8 cellular contexts compared by ENCODE assay signal in the genomic region with DNA sequence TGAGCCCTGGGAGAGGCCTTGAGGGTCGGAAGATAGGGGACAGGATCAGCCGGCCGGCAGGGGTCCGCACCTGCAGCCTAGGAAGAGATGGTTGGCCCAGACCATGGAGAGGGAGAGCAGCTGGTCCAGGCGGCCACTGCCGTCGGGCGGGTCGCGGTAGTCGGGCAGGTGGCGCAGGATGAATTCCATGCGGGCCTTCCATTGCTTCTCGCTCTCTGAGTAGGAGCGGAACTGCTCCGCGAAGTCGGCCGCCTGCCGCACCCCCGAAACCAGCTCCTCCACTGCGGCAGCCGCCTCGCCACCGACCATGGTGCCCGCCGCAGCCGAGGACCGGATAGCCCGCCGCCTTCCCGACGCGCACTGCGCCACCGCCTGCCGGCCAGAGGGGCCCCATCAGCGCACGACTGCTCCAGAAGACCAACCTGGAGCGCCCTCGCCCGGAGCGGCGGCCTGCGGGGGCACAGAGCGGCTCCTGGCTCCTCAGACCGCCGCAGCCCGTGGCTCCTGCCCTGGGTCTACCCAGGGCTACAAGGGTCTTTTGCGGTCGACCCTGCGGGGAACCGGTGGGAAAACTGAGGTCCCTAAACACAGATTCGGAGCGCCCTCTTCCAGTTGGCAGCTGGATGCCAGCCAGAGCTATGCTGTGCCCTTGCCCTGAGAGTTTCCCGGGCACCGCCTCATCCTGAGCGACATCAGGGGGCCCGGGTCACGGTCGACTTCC. TPM values are rescaled to one million over a fixed set of nuclear protein-coding genes. Genes with fewer than 3 reads are reported as not detected.
DNase-seq lines count a peak whose midpoint lies in the region; FAIRE-seq and TF ChIP-seq lines count a peak whose summit lies in the region.

A gene with protein sequence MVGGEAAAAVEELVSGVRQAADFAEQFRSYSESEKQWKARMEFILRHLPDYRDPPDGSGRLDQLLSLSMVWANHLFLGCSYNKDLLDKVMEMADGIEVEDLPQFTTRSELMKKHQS (minus strand): TSS at position 336 of the 721 bp plus-strand sequence. CDS start 27 bp downstream, at position 309.

- peak within 1 kb of the TSS; percentile 89 for H2AFZ ChIP-seq in neural progenitor cell (replicated peaks)

- H3K27ac ChIP-seq in neural progenitor cell: no peak within 1 kb of the TSS

- FAIRE-seq in H54 (lab: Jason Lieb, UNC): no peak

- peaks cover 38% of the 10 kb centered on the region for H3K79me2 ChIP-seq in neural progenitor cell (ENCODE audit: low read depth)

- peak; percentile 87 for TF ChIP-seq POLR2A in H54 (IDR thresholded peaks at IDR 0.05; ENCODE audit: low read depth, low read length)

- H3K36me3 ChIP-seq in neural progenitor cell: no peaks in the 10 kb centered on the region

- peak within 1 kb of the TSS; percentile 66 for H3K9ac ChIP-seq in neural progenitor cell

- peaks cover 5% of the 10 kb centered on the region for H3K27me3 Mint-ChIP-seq in neural progenitor cell (ENCODE audit: insufficient read depth, low read depth)

- H3K36me3 Mint-ChIP-seq in neural progenitor cell: peaks cover 2% of the 10 kb centered on the region

- H4K20me1 ChIP-seq in neural progenitor cell (ENCODE audit: low read depth): no peaks in the 10 kb centered on the region

- H3K9me3 Mint-ChIP-seq in neural progenitor cell: no peaks in the 10 kb centered on the region

- no peaks in the 10 kb centered on the region for H3K27me3 ChIP-seq in neural progenitor cell

- peak within 1 kb of the TSS; percentile 99 for H3K4me3 Mint-ChIP-seq in neural progenitor cell

- H3K4me3 ChIP-seq in fibroblast of villous mesenchyme (ENCODE audit: low read depth, low read length): peak within 1 kb of the TSS; percentile 91
- H3K4me3 ChIP-seq in neural progenitor cell: peak within 1 kb of the TSS; percentile 83

- H3K4me1 ChIP-seq in neural progenitor cell: peaks cover 9% of the 10 kb centered on the region

- H3K4me1 Mint-ChIP-seq in neural progenitor cell: peaks cover 15% of the 10 kb centered on the region

- no peaks in the 10 kb centered on the region for H3K9me3 ChIP-seq in neural progenitor cell (ENCODE audit: low read depth)

- H3K27ac Mint-ChIP-seq in neural progenitor cell: peak within 1 kb of the TSS; percentile 91

- DNase-seq in GDM1 (lab: John Stamatoyannopoulos, UW) (peak; percentile 85), H54 (ENCODE audit: insufficient read length, low spot score) (peak; percentile 84), LoVo (ENCODE audit: low spot score) (peak; percentile 94), SHP77 treated with DMSO at 0.1 percent for 48 hours (lab: John Stamatoyannopoulos, UW) (peak; percentile 64), activated gamma-delta T cell treated with Interleukin-2 at 50 U/mL for 16 hours (peak; percentile 91), fibroblast of villous mesenchyme (ENCODE audit: low read depth) (peak; percentile 86), neural progenitor cell (ENCODE audit: low spot score) (peak; percentile 93), stromal cell of bone marrow (ENCODE audit: low read depth) (peak; percentile 78)

- H3K4me2 ChIP-seq in neural progenitor cell: peak within 1 kb of the TSS; percentile 79

- peaks cover 14% of the 10 kb centered on the region for H3F3A ChIP-seq in neural progenitor cell (ENCODE audit: low read depth)

- TF ChIP-seq CTCF in fibroblast of villous mesenchyme (IDR thresholded peaks at IDR 0.05; ENCODE audit: insufficient read depth, low read depth, low read length): peak; percentile 66
- TF ChIP-seq CTCF in neural progenitor cell (IDR thresholded peaks at IDR 0.05): peak; percentile 72

RNA-seq across cellular contexts. Expression of the gene that starts here (rescaled TPM):
- 20.3 and 30.7 TPM in 2 replicates for total RNA-seq in fibroblast of villous mesenchyme
- 61.7 and 78.9 TPM in 2 replicates for total RNA-seq in neural progenitor cell (ENCODE audit: low replicate concordance)
